ENCODE assay signal across 7 cellular contexts in the genomic region with DNA sequence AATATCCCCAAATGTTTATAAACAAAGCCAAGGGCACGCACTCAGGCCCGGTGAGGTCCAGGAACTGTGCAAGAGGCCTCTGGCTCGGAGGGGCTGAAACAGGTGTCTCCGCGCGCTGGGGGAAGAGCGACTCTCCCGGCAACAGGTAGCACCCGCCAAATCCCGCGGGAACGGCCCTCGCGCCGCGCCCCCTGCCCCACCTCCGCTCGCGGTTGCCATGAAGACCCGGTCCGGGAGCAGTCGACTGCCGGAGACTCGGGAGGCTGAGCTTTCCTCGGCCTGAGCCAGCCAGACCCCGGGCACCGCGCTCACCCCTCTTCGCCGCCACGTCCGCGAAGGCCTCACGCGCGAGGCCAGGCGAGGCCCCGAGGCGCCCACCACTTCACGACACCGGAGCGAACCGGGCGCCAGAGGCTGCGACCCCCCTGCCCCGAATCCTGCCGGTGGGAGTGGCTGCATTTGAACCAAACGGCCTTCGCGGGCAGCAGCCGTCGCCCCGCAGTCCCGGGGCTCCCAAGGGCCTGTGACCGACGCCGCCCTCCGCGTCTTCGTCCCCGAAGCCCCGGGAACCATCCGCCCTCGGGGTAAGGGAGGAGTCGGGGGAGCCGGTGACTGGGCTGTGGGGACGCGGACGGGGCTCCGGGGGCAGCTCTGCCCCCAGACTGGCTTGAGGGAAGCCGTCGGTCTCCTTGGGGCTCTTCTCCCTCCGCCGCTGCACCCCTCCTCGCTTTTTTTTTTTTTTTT. TPM values are rescaled to one million over a fixed set of nuclear protein-coding genes. Genes with fewer than 3 reads are reported as not detected.
A peak's percentile ranks its signal among the peaks of the same experiment; 100 is the strongest.
DNase-seq lines count a peak whose midpoint lies in the region; FAIRE-seq and TF ChIP-seq lines count a peak whose summit lies in the region.

A gene with protein sequence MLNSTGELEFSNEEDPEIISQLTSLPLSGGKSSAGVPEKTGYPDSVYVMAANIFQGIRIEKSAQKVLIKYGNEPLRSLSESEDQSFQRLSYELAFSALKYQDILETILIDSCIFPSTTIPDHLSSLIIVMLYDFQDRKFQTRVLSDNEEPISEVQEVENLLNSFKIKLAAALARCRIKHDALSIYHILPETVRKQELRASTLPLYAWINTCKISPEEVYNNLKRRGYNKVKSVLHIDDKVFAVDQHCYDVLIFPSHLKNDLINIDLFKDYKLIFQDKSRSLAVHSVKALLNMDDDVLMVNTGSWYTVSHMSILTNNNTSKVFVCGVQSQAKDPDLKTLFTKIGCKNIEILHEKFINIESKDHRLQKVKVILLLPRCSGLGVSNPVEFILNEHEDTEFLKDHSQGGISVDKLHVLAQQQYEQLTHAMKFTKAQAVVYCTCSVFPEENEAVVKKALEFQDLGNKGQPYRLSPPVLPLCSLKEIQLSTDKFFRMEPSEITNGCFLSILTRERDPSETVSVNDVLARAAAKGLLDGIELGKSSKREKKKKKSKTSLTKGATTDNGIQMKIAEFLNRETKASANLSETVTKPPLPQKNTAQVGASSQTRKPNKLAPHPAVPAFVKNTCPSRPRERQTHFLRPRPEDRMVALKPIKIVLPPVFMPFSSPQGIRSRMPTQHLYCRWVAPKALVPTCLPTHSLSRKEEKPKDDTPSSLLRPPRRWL (plus strand): TSS at position 239 of the 744 bp plus-strand sequence. CDS start 739 bp downstream, outside the sequence.

- H3K9me3 ChIP-seq in SJSA1 (replicated peaks) (no peaks in the 10 kb centered on the region), testis (no peaks in the 10 kb centered on the region)

- WGBS in testis, 2 donors = 1 to 3% methylated on average over 3 to 47 of the region's 75 CpGs

- DNase-seq in GM18507 (ENCODE audit: extremely low spot score, insufficient read length, low read depth) (no peak), HT-29 (ENCODE audit: low spot score) (peak; percentile 80), SJSA1 (ENCODE audit: low read depth in 1 of 2, low spot score in 2 of 2) (no peak), mesenteric fat pad (ENCODE audit: low spot score) (peak; percentile 91), testis (peak; percentile 84), cerebellar nuclear complex (lab: John Stamatoyannopoulos, UW) (no peak)
- peak; percentile 1 for DNase-seq in effector CD8-positive, alpha-beta T cell (lab: John Stamatoyannopoulos, UW)

- intact Hi-C loops in testis (cut with DNase I; ENCODE audit: low total_unique reads) = no loop called here

- FAIRE-seq in GM18507 (lab: Jason Lieb, UNC) = peak; percentile 49

- peaks cover 5% of the 10 kb centered on the region; the same call in 1 of the 2 replicates for H3K4me1 ChIP-seq in SJSA1 (replicated peaks)
- H3K4me1 ChIP-seq in testis = no peaks in the 10 kb centered on the region

- no peaks in the 10 kb centered on the region for H3K36me3 ChIP-seq in SJSA1
- H3K36me3 ChIP-seq in testis (ENCODE audit: low read depth, missing control alignments) = no peaks in the 10 kb centered on the region

- TF ChIP-seq CTCF in testis (IDR thresholded peaks at IDR 0.05) = no peak

- H3K4me3 ChIP-seq in SJSA1 = peak within 1 kb of the TSS; percentile 24
- H3K4me3 ChIP-seq in testis = peak within 1 kb of the TSS; percentile 60 to 78

- H3K27ac ChIP-seq in SJSA1 (no peak within 1 kb of the TSS), testis (peak within 1 kb of the TSS; percentile 56 to 74)

- TF ChIP-seq POLR2A in testis (IDR thresholded peaks at IDR 0.05) = no peak

- H3K27me3 ChIP-seq in SJSA1 (replicated peaks) (peaks cover 10% of the 10 kb centered on the region; the same call in 1 of the 2 replicates), testis (no peaks in the 10 kb centered on the region)

RNA-seq across cellular contexts. Expression of the gene that starts here (rescaled TPM):
- total RNA-seq in HT-29 (2014; rRNA removed; shearing (Covaris generic)) = 7.3 and 7.8 TPM in 2 replicates
- not detected in 2 replicates for total RNA-seq in SJSA1 (2014; rRNA removed; shearing (Covaris generic))
- total RNA-seq in mesenteric fat pad (1.7 TPM), testis (10 to 100 TPM; 18.7 to 33.3 TPM)
- polyA plus RNA-seq in testis (ENCODE audit: insufficient read depth, low read depth, low replicate concordance) = 41.1 TPM

Comparison
In these comparisons a context has a peak if more than half of its experiments do, and no peak if none do; other contexts are left out.
1. DNase-seq: peak in HT-29 (single experiment), effector CD8-positive, alpha-beta T cell (single experiment), mesenteric fat pad (single experiment) and testis (single experiment); none in GM18507 (single experiment), SJSA1 (0 of 2) and cerebellar nuclear complex (0 of 2).